In the genomic region with DNA sequence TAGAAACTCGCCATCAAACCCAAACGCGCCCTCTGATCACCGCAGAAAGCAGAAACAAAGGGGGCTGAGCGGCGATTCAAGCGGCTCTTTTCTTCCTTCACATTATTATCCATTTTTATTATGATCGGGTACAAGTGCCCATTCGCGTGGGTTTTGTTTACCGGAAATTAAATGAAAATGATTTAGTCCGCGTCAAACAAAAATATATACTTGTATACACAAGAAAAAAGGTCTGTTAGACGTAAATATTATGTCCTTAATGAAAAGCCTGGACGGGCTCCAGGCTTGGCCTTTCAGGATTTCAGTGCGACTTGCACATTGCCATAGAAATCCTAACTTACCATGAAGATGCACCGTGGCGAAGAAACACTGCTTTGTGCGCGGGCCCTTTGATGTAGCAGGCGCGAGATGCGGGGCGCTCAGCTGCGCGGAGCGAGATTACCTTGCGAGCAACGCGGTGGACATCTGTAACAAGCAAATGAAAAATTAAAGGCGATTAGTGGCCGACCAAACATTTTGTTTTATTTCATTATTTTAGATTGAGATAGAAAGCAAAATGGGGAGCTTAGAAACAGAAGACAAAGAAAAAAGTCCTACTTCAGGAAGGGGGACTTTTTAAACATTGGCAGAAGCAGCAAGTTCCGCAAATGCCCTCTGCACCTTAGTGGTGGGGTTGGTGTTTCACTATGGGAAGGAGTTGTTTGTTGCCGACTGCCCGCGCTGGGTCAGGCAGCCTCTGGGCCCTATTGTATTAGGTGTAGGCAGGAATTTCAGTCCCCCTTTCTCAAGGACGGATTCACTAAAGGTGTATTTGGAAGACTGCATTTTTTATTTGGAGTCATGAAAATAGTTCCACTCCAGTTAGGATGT, we compare ENCODE assay signal across 27 cellular contexts. TPM values are rescaled to one million over a fixed set of nuclear protein-coding genes. Genes with fewer than 3 reads are reported as not detected.
A peak's percentile ranks its signal among the peaks of the same experiment; 100 is the strongest.
DNase-seq lines count a peak whose midpoint lies in the region; ATAC-seq, FAIRE-seq and TF ChIP-seq lines count a peak whose summit lies in the region.
"Had no signal": no experiment of that assay in that cellular context is flagged by ENCODE, and none has a peak within 500 bp of the region (broad histone marks: within the 10 kb centered on the region; RNA-seq: fewer than 3 reads in every experiment).

No MANE protein-coding gene starts in this region.

- H3K4me1 ChIP-seq in GM23338 (ENCODE audit: insufficient read depth) = peaks cover 78% of the 10 kb centered on the region
- H3K4me1 ChIP-seq in right atrium auricular region = peaks cover 0 to 31% of the 10 kb centered on the region in 2 donors

- H3K4me3 Mint-ChIP-seq in GM23338 (peak overlapping the region; percentile 39), IgD-negative memory B cell (no peak overlapping the region), immature natural killer cell (no peak overlapping the region)

- H3K79me2 ChIP-seq in GM23338 (replicated peaks; ENCODE audit: insufficient read depth) (no peaks in the 10 kb centered on the region), neural cell (replicated peaks; ENCODE audit: insufficient read depth, low read length) (peaks cover 87% of the 10 kb centered on the region)

- H3K4me3 ChIP-seq in GM23338 (peak overlapping the region; percentile 81), neural cell (ENCODE audit: low read length) (peak overlapping the region; percentile 45), right atrium auricular region (no peak overlapping the region)
- H3K4me3 ChIP-seq: lung, sigmoid colon, testis, uterus had no signal

- peaks cover 100% of the 10 kb centered on the region for H3K27me3 ChIP-seq in GM23338 (ENCODE audit: insufficient read depth)
- peaks cover 37% of the 10 kb centered on the region for H3K27me3 ChIP-seq in neural cell (ENCODE audit: insufficient read depth, low read depth, low read length)
- peaks cover 38 to 72% of the 10 kb centered on the region in 2 donors for H3K27me3 ChIP-seq in right atrium auricular region
- H3K27me3 ChIP-seq: testis had no signal

- peaks cover 7% of the 10 kb centered on the region for H3K9me3 ChIP-seq in neural cell (ENCODE audit: low read length)
- no peaks in the 10 kb centered on the region for H3K9me3 ChIP-seq in right atrium auricular region
- H3K9me3 ChIP-seq: SK-N-SH, testis, uterus had no signal

- H3K27me3 Mint-ChIP-seq in GM23338 (ENCODE audit: insufficient read depth, low read depth, poor library complexity) (peaks cover 99% of the 10 kb centered on the region), IgD-negative memory B cell (peaks cover 76% of the 10 kb centered on the region), immature natural killer cell (ENCODE audit: low read depth in 3 of 3) (peaks cover 22 to 54% (median 46%) of the 10 kb centered on the region in 3 donors)

- H3K9me2 ChIP-seq in GM23338 (ENCODE audit: insufficient read depth) (no peaks in the 10 kb centered on the region), neural cell (ENCODE audit: insufficient read depth, low read length) (no peaks in the 10 kb centered on the region)
- H3K9me2 ChIP-seq: SK-N-SH had no signal

- no peak for TF ChIP-seq RAD21 in neural cell (conservative IDR thresholded peaks at IDR 0.05)

- DNase-seq in GM23338 (ENCODE audit: low spot score) (peak; percentile 87), ecto neural progenitor cell (ENCODE audit: low spot score) (peak; percentile 73), immature natural killer cell (no peak), GM19239 (ENCODE audit: insufficient read length, low spot score) (no peak), right atrium auricular region (ENCODE audit: low spot score) (no peak)
- DNase-seq: activated naive CD4-positive, alpha-beta T cell treated with anti-CD3 and anti-CD28 coated beads, Interleukin-2, amount 50 U/mL, for 16 hours; anterior cingulate cortex; Calu3; central memory CD4-positive, alpha-beta T cell; erythroblast; GOT3; NCI-H1694 treated with DMSO at 0.1 percent for 48 hours; NCI-H2171 treated with DMSO at 0.1 percent for 48 hours; NCI-H510A treated with DMSO at 0.1 percent for 48 hours; PC-3; sigmoid colon; SK-N-SH; stimulated activated naive CD4-positive, alpha-beta T cell; T-helper 2 cell; testis; uterus had no signal

- no peak overlapping the region for H3K27ac ChIP-seq in GM23338 (ENCODE audit: low read depth)
- peak overlapping the region; percentile 44 for H3K27ac ChIP-seq in neural cell (ENCODE audit: low read length)
- no peak overlapping the region for H3K27ac ChIP-seq in right atrium auricular region
- H3K27ac ChIP-seq: neutrophil, sigmoid colon, testis, uterus had no signal

- no peaks in the 10 kb centered on the region for H3K36me3 ChIP-seq in GM23338 (ENCODE audit: insufficient read depth)
- H3K36me3 ChIP-seq in neural cell (ENCODE audit: insufficient read depth, low read length) = no peaks in the 10 kb centered on the region
- no peaks in the 10 kb centered on the region for H3K36me3 ChIP-seq in right atrium auricular region
- H3K36me3 ChIP-seq: neutrophil, sigmoid colon, uterus had no signal

- H4K20me1 ChIP-seq in GM23338 (replicated peaks; ENCODE audit: insufficient read depth) (peaks cover 3% of the 10 kb centered on the region; the same call in 1 of the 2 replicates), neural cell (ENCODE audit: insufficient read depth) (no peaks in the 10 kb centered on the region)

- no peak for TF ChIP-seq EP300 in neural cell (conservative IDR thresholded peaks at IDR 0.05; ENCODE audit: poor library complexity, severe bottlenecking)

- H3K9ac ChIP-seq in neural cell (ENCODE audit: low read length) = peak overlapping the region; percentile 51
- H3K9ac ChIP-seq: SK-N-SH had no signal

- FAIRE-seq in GM19239 (lab: Jason Lieb, UNC) = no peak
- FAIRE-seq: GM12891 had no signal

- no peaks in the 10 kb centered on the region for H3K36me3 Mint-ChIP-seq in GM23338 (ENCODE audit: low read depth)
- peaks cover 2% of the 10 kb centered on the region for H3K36me3 Mint-ChIP-seq in IgD-negative memory B cell
- peaks cover 0 to 17% (median 8%) of the 10 kb centered on the region in 3 donors for H3K36me3 Mint-ChIP-seq in immature natural killer cell

- H3K27ac Mint-ChIP-seq in GM23338 (no peak overlapping the region), IgD-negative memory B cell (peak overlapping the region in 2 of 3 donors; percentile 30 to 80), immature natural killer cell (no peak overlapping the region)

- H3K9me3 Mint-ChIP-seq in GM23338 (peaks cover 5% of the 10 kb centered on the region; the same call in 2 of the 3 replicates), IgD-negative memory B cell (peaks cover 1 to 5% (median 5%) of the 10 kb centered on the region in 3 donors), immature natural killer cell (peaks cover 20 to 81% (median 29%) of the 10 kb centered on the region in 6 donors)

- peaks cover 75% of the 10 kb centered on the region for H3K4me1 Mint-ChIP-seq in GM23338
- no peaks in the 10 kb centered on the region for H3K4me1 Mint-ChIP-seq in IgD-negative memory B cell
- H3K4me1 Mint-ChIP-seq in immature natural killer cell = no peaks in the 10 kb centered on the region
- H3K4me1 Mint-ChIP-seq: CD14-positive monocyte had no signal

- no peak overlapping the region for H2AFZ ChIP-seq in GM23338
- peak overlapping the region; percentile 17 for H2AFZ ChIP-seq in neural cell (ENCODE audit: low read depth, low read length)

- H3K4me2 ChIP-seq in GM23338 (peak overlapping the region; percentile 93), neural cell (ENCODE audit: low read length) (peak overlapping the region; percentile 42)
- H3K4me2 ChIP-seq: SK-N-SH had no signal

- 0 out of 3 replicates have a peak, but pooled peaks have one; percentile 2 for ATAC-seq in GM23338
- ATAC-seq: PC-3 had no signal

- TF ChIP-seq CTCF in GM23338 (conservative IDR thresholded peaks at IDR 0.05; ENCODE audit: low read depth in 2 of 2) (no peak), neural cell (IDR thresholded peaks at IDR 0.05; ENCODE audit: poor library complexity, severe bottlenecking) (no peak), right atrium auricular region (IDR thresholded peaks at IDR 0.05) (no peak)

- H3F3A ChIP-seq in GM23338 (replicated peaks; ENCODE audit: low read depth) (peaks cover 43% of the 10 kb centered on the region), neural cell (ENCODE audit: insufficient read depth, low read length, poor library complexity, severe bottlenecking) (no peaks in the 10 kb centered on the region)

TF ChIP-seq in GM23338, 12 proteins besides CTCF, POLR2A, EP300 and RAD21 (continues in another document):
- no peak for TF ChIP-seq POLR2AphosphoS5 (IDR thresholded peaks at IDR 0.05; ENCODE audit: low read depth)
- TF ChIP-seq, protein P1, sequence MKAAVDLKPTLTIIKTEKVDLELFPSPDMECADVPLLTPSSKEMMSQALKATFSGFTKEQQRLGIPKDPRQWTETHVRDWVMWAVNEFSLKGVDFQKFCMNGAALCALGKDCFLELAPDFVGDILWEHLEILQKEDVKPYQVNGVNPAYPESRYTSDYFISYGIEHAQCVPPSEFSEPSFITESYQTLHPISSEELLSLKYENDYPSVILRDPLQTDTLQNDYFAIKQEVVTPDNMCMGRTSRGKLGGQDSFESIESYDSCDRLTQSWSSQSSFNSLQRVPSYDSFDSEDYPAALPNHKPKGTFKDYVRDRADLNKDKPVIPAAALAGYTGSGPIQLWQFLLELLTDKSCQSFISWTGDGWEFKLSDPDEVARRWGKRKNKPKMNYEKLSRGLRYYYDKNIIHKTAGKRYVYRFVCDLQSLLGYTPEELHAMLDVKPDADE (IDR thresholded peaks at IDR 0.05) = no peak

TF ChIP-seq in neural cell, 6 proteins besides CTCF, POLR2A, EP300 and RAD21:
- peak; percentile 60 for TF ChIP-seq POLR2AphosphoS5 (IDR thresholded peaks at IDR 0.05)
- TF ChIP-seq EZH2 (IDR thresholded peaks at IDR 0.05; ENCODE audit: borderline replicate concordance, insufficient read depth, low read length, poor library complexity, severe bottlenecking) = no peak

RNA-seq across cellular contexts. Expression of a gene that starts 17.7 kb away (rescaled TPM):
- total RNA-seq in GM23338 (2014; rRNA removed; shearing (Covaris generic)) = not detected in 2 replicates
- polyA plus RNA-seq in GM23338 (2016; fragmentation: Nextera tagmentation; extraction: Ambion mirVana) (0.12 TPM in 1 of 2 replicates, not detected in the other), IgD-negative memory B cell (not detected), neural cell (8.1 and 8.6 TPM in 2 replicates), immature natural killer cell (not detected)
- 7.5 and 9.5 TPM in 2 replicates for polyA minus RNA-seq in neural cell
- not detected for total RNA-seq in right atrium auricular region
- total RNA-seq: Calu3, lung, PC-3, sigmoid colon, uterus had no signal
- polyA plus RNA-seq: CD14-positive monocyte, lung, sigmoid colon had no signal

RNA-seq across cellular contexts. Expression of a gene that starts 20.5 kb away (rescaled TPM):
- total RNA-seq in GM23338 (2014; rRNA removed; shearing (Covaris generic)) = 0.19 and 0.21 TPM in 2 replicates
- polyA plus RNA-seq in GM23338 (2016; fragmentation: Nextera tagmentation; extraction: Ambion mirVana) (0.95 and 1.4 TPM in 2 replicates), IgD-negative memory B cell (not detected), neural cell (134 and 183 TPM in 2 replicates), immature natural killer cell (not detected)
- polyA minus RNA-seq in neural cell = 166 and 196 TPM in 2 replicates
- total RNA-seq in right atrium auricular region = under 1 TPM in 1 of 2 donors, not detected in 1; 0.04 TPM
- total RNA-seq: Calu3, lung, PC-3, sigmoid colon, uterus had no signal
- polyA plus RNA-seq: CD14-positive monocyte, sigmoid colon had no signal

Comparison
In these comparisons a context has a peak if more than half of its experiments do, and no peak if none do; other contexts are left out.
1. DNase-seq: peak in GM23338 (single experiment) and ecto neural progenitor cell (single experiment); none in immature natural killer cell (0 of 3), GM19239 (single experiment) and right atrium auricular region (single experiment).
2. H3K4me3 ChIP-seq: peak in GM23338 (single experiment) and neural cell (single experiment); none in right atrium auricular region (0 of 2).
3. H3K27ac Mint-ChIP-seq: peak in IgD-negative memory B cell (2 of 3); none in GM23338 (single experiment) and immature natural killer cell (0 of 6).
4. RNA of a gene that starts 20.5 kb away (polyA plus RNA-seq): 134 to 183 TPM in neural cell; 0.95 to 1.4 TPM in GM23338, not detected in IgD-negative memory B cell (single experiment) and not detected in immature natural killer cell; every median in the first group is over 10 times any median in the second.